ENCODE assay signal across 8 cellular contexts in genomic region chr1:211326140-211326527, GRCh38. TPM values are rescaled to one million over a fixed set of nuclear protein-coding genes. Genes with fewer than 3 reads are reported as not detected.
DNase-seq lines count a peak whose midpoint lies in the region; ATAC-seq, FAIRE-seq and TF ChIP-seq lines count a peak whose summit lies in the region.

No MANE protein-coding gene starts in this region.

- FAIRE-seq in HTR-8/SVneo (lab: Jason Lieb, UNC): no peak

- peak overlapping the region; percentile 95 for H2AFZ ChIP-seq in DND-41 (ENCODE audit: low read depth, low read length)
- H2AFZ ChIP-seq in parathyroid adenoma: peak overlapping the region; percentile 77

- 0 out of 2 replicates have a peak, but pooled peaks cover 5% of the 10 kb centered on the region for H4K20me1 ChIP-seq in DND-41 (ENCODE audit: insufficient read depth, low read length)

- CTCF ChIA-PET in RWPE1 (lab: Yijun Ruan, JAX): interaction anchor here (0.6 to 0.9 kb wide), 3 partner anchors 150 to 1053 kb away, joined by 3 to 4 read pairs (median 4); no protein-coding TSS in a partner anchor

- H3K9ac ChIP-seq in DND-41 (ENCODE audit: low read depth, low read length) (peak overlapping the region; percentile 67), parathyroid adenoma (no peak overlapping the region)

- peaks cover 29% of the 10 kb centered on the region for H3K4me1 ChIP-seq in DND-41 (ENCODE audit: insufficient read depth, low read length)
- no peaks in the 10 kb centered on the region for H3K4me1 ChIP-seq in parathyroid adenoma

- TF ChIP-seq CTCF in DND-41 (IDR thresholded peaks at IDR 0.05; ENCODE audit: borderline replicate concordance, extremely low read depth, low read length, poor library complexity, severe bottlenecking) (no peak), RWPE1 (conservative IDR thresholded peaks at IDR 0.05; ENCODE audit: low read depth) (no peak), epithelial cell of proximal tubule (conservative IDR thresholded peaks at IDR 0.05; ENCODE audit: low read depth, low read length) (no peak), parathyroid adenoma (IDR thresholded peaks at IDR 0.05) (no peak)

- DNase-seq in DND-41 (no peak), RWPE1 (ENCODE audit: low spot score) (no peak), epithelial cell of proximal tubule (ENCODE audit: low read depth) (no peak), EL (no peak), SKM-1 (lab: John Stamatoyannopoulos, UW; ENCODE audit: unreplicated experiment) (no peak), HTR-8/SVneo (ENCODE audit: insufficient read length, low spot score) (no peak)

- no peak for TF ChIP-seq POLR2A in GM18505 (IDR thresholded peaks at IDR 0.05; ENCODE audit: borderline replicate concordance, extremely low read depth, insufficient read depth, insufficient read length)

- H3K79me2 ChIP-seq in DND-41 (ENCODE audit: insufficient read depth, low read length): no peaks in the 10 kb centered on the region
- H3K79me2 ChIP-seq in parathyroid adenoma: no peaks in the 10 kb centered on the region

- H3K9me3 ChIP-seq in DND-41 (ENCODE audit: insufficient read depth, low read length, severe bottlenecking): no peaks in the 10 kb centered on the region
- no peaks in the 10 kb centered on the region for H3K9me3 ChIP-seq in parathyroid adenoma (ENCODE audit: control insufficient read depth, low read length)

- POLR2A ChIA-PET in RWPE1 (lab: Yijun Ruan, JAX; ENCODE audit: low non-redundant PET): interaction anchor here (0.7 kb wide), 1 partner anchor 189 kb away, joined by 3 read pairs; no protein-coding TSS in a partner anchor

- peak overlapping the region; percentile 60 for H3K27ac ChIP-seq in DND-41 (ENCODE audit: low read length)
- H3K27ac ChIP-seq in RWPE1: peak overlapping the region; percentile 61
- H3K27ac ChIP-seq in parathyroid adenoma: peak overlapping the region; percentile 6

- H3K36me3 ChIP-seq in DND-41 (ENCODE audit: insufficient read depth, low read length): no peaks in the 10 kb centered on the region
- no peaks in the 10 kb centered on the region for H3K36me3 ChIP-seq in parathyroid adenoma (ENCODE audit: control insufficient read depth, insufficient read depth, low read length)

- peak overlapping the region in 1 of 2 experiments; percentile 66; a peak in 2 of 4 replicates for H3K4me3 ChIP-seq in DND-41 (ENCODE audit: low read depth in 1 of 2, low read length in 2 of 2)
- H3K4me3 ChIP-seq in epithelial cell of proximal tubule (ENCODE audit: low read depth, low read length): peak overlapping the region; percentile 60
- peak overlapping the region; percentile 23 for H3K4me3 ChIP-seq in parathyroid adenoma (ENCODE audit: low read depth, low read length)

- no peak for ATAC-seq in DND-41 (ENCODE audit: insufficient read depth, low read depth)
- no peak for ATAC-seq in GM18505 (IDR thresholded peaks at IDR 0.05; ENCODE audit: unreplicated experiment)

- H3K4me2 ChIP-seq in DND-41 (ENCODE audit: insufficient read depth, low read length): peak overlapping the region; percentile 88
- H3K4me2 ChIP-seq in parathyroid adenoma (ENCODE audit: low read length): peak overlapping the region; percentile 85

- peaks cover 37% of the 10 kb centered on the region for H3K27me3 ChIP-seq in DND-41 (ENCODE audit: insufficient read depth, low read length, poor library complexity)
- H3K27me3 ChIP-seq in parathyroid adenoma (ENCODE audit: control insufficient read depth, insufficient read depth, low read length): no peaks in the 10 kb centered on the region

RNA-seq across cellular contexts. Expression of gene TRAF5, which starts 0.5 kb away (rescaled TPM):
- 6.4 and 9.1 TPM in 2 replicates for total RNA-seq in epithelial cell of proximal tubule

Comparison
In these comparisons a context has a peak if more than half of its experiments do, and no peak if none do; other contexts are left out.
1. H3K27ac ChIP-seq: peak in every context shown above with its lines; median percentile 61 in RWPE1; 60 in DND-41; 6 in parathyroid adenoma.